8 cellular contexts compared by ENCODE assay signal in genomic region chr1:248825909-248826760, GRCh38. TPM values are rescaled to one million over a fixed set of nuclear protein-coding genes. Genes with fewer than 3 reads are reported as not detected.
DNase-seq lines count a peak whose midpoint lies in the region; ATAC-seq and TF ChIP-seq lines count a peak whose summit lies in the region.

Gene SH3BP5L (minus strand): TSS chr1:248825915. CDS start chr1:248824935, 980 bp downstream.

- H3K27ac Mint-ChIP-seq in activated T-helper 17 cell treated with anti-CD3 and anti-CD28 coated beads, Interleukin-2, amount 50 U/mL, for 72 hours: peak within 1 kb of the TSS; percentile 95
- peak within 1 kb of the TSS; percentile 90 to 98 for H3K27ac Mint-ChIP-seq in natural killer cell treated with Interleukin-12 subunit alpha and Interleukin-12 subunit beta and Interleukin-15 and Interleukin-18, amount 100 ng/mL, for 72 hours

- TF ChIP-seq CTCF in LNCaP clone FGC (IDR thresholded peaks at IDR 0.05; ENCODE audit: control insufficient read depth, extremely low read depth, insufficient read depth): peak; percentile 79
- TF ChIP-seq CTCF in RWPE1 (conservative IDR thresholded peaks at IDR 0.05; ENCODE audit: low read depth): peak; percentile 78
- TF ChIP-seq CTCF in fibroblast of mammary gland (conservative IDR thresholded peaks at IDR 0.05; ENCODE audit: control insufficient read depth, insufficient read depth, low read depth, low read length): peak; percentile 67

- no peaks in the 10 kb centered on the region for H3K27me3 Mint-ChIP-seq in activated T-helper 17 cell treated with anti-CD3 and anti-CD28 coated beads, Interleukin-2, amount 50 U/mL, for 72 hours
- no peaks in the 10 kb centered on the region for H3K27me3 Mint-ChIP-seq in natural killer cell treated with Interleukin-12 subunit alpha and Interleukin-12 subunit beta and Interleukin-15 and Interleukin-18, amount 100 ng/mL, for 72 hours

- peaks cover 4% of the 10 kb centered on the region for H3K9me3 Mint-ChIP-seq in activated T-helper 17 cell treated with anti-CD3 and anti-CD28 coated beads, Interleukin-2, amount 50 U/mL, for 72 hours
- no peaks in the 10 kb centered on the region for H3K9me3 Mint-ChIP-seq in natural killer cell treated with Interleukin-12 subunit alpha and Interleukin-12 subunit beta and Interleukin-15 and Interleukin-18, amount 100 ng/mL, for 72 hours

- peaks cover 54% of the 10 kb centered on the region for H3K36me3 Mint-ChIP-seq in activated T-helper 17 cell treated with anti-CD3 and anti-CD28 coated beads, Interleukin-2, amount 50 U/mL, for 72 hours (ENCODE audit: low read depth)
- no peaks in the 10 kb centered on the region for H3K36me3 Mint-ChIP-seq in natural killer cell treated with Interleukin-12 subunit alpha and Interleukin-12 subunit beta and Interleukin-15 and Interleukin-18, amount 100 ng/mL, for 72 hours

- peak within 1 kb of the TSS; percentile 82 for H3K4me3 Mint-ChIP-seq in activated T-helper 17 cell treated with anti-CD3 and anti-CD28 coated beads, Interleukin-2, amount 50 U/mL, for 72 hours
- H3K4me3 Mint-ChIP-seq in natural killer cell treated with Interleukin-12 subunit alpha and Interleukin-12 subunit beta and Interleukin-15 and Interleukin-18, amount 100 ng/mL, for 72 hours: peak within 1 kb of the TSS; percentile 88

- H3K4me3 ChIP-seq in LNCaP clone FGC (ENCODE audit: low read depth, low read length): peak within 1 kb of the TSS; percentile 94
- H3K4me3 ChIP-seq in fibroblast of mammary gland (ENCODE audit: control insufficient read depth, low read depth, low read length): peak within 1 kb of the TSS; percentile 81

- DNase-seq in ELF-1 (ENCODE audit: low read depth, low spot score) (peak; percentile 95), H4 (ENCODE audit: low spot score) (peak; percentile 93), LNCaP clone FGC (ENCODE audit: low read depth) (peak; percentile 90), RWPE1 (ENCODE audit: low spot score) (peak; percentile 99), fibroblast of mammary gland (ENCODE audit: low read depth) (peak; percentile 96)
- DNase-seq in natural killer cell treated with Interleukin-12 subunit alpha and Interleukin-12 subunit beta and Interleukin-15 and Interleukin-18, amount 100 ng/mL, for 72 hours (ENCODE audit: low spot score): peak; percentile 95
- peak; percentile 88 for DNase-seq in stimulated activated naive CD8-positive, alpha-beta T cell treated with anti-CD3 and anti-CD28 coated beads, Interleukin-15, Interleukin-2, amounts not matched to agents 100 U/mL and 50 U/mL, for 24 hours

- CTCF ChIA-PET in RWPE1 (lab: Yijun Ruan, JAX): interaction anchor here (0.6 to 1.1 kb wide), 4 partner anchors 11 to 64 kb away, joined by 3 to 7 read pairs (median 4); no protein-coding TSS in a partner anchor

- POLR2A ChIA-PET in RWPE1 (lab: Yijun Ruan, JAX; ENCODE audit: low non-redundant PET): interaction anchor here (1.4 to 2.1 kb wide), 2 partner anchors 12 to 13 kb away, joined by 5 to 6 read pairs; partner anchors contain the start of gene ZNF672

- ATAC-seq in activated T-helper 17 cell treated with anti-CD3 and anti-CD28 coated beads, Interleukin-2, amount 50 U/mL, for 72 hours (replicated peaks): peak; percentile 89
- ATAC-seq in natural killer cell treated with Interleukin-12 subunit alpha and Interleukin-12 subunit beta and Interleukin-15 and Interleukin-18, amount 100 ng/mL, for 72 hours: peak; percentile 95 to 96
- ATAC-seq in stimulated activated naive CD8-positive, alpha-beta T cell treated with anti-CD3 and anti-CD28 coated beads, Interleukin-15, Interleukin-2, amounts not matched to agents 100 U/mL and 50 U/mL, for 24 hours: peak; percentile 91

- peaks cover 35% of the 10 kb centered on the region for H3K4me1 Mint-ChIP-seq in activated T-helper 17 cell treated with anti-CD3 and anti-CD28 coated beads, Interleukin-2, amount 50 U/mL, for 72 hours
- peaks cover 45 to 50% of the 10 kb centered on the region in 2 donors for H3K4me1 Mint-ChIP-seq in natural killer cell treated with Interleukin-12 subunit alpha and Interleukin-12 subunit beta and Interleukin-15 and Interleukin-18, amount 100 ng/mL, for 72 hours (ENCODE audit: low read depth in 2 of 2)

- H3K27ac ChIP-seq in RWPE1: peak within 1 kb of the TSS; percentile 90

RNA-seq across cellular contexts. Expression of gene SH3BP5L, which starts in this region (rescaled TPM):
- total RNA-seq in H4 (2014; rRNA removed; shearing (Covaris generic)): 9.1 and 10.0 TPM in 2 replicates
- total RNA-seq in activated T-helper 17 cell treated with anti-CD3 and anti-CD28 coated beads, Interleukin-2, amount 50 U/mL, for 72 hours: 10 to 100 TPM; 21.0 to 25.6 TPM
- 10 to 100 TPM; 18.3 to 23.8 TPM for total RNA-seq in natural killer cell treated with Interleukin-12 subunit alpha and Interleukin-12 subunit beta and Interleukin-15 and Interleukin-18, amount 100 ng/mL, for 72 hours

Comparison
In these comparisons a context has a peak if more than half of its experiments do, and no peak if none do; other contexts are left out.
1. Peak in every context shown above with its lines: DNase-seq, ATAC-seq, H3K4me3 ChIP-seq and H3K27ac ChIP-seq.